Comparison of ENCODE assay signal across 8 cellular contexts in genomic region chr9:137619240-137620090, GRCh38. TPM values are rescaled to one million over a fixed set of nuclear protein-coding genes. Genes with fewer than 3 reads are reported as not detected.
DNase-seq lines count a peak whose midpoint lies in the region; ATAC-seq and TF ChIP-seq lines count a peak whose summit lies in the region.

No MANE protein-coding gene starts in this region.

- no peaks in the 10 kb centered on the region for H3K9me3 Mint-ChIP-seq in central memory CD8-positive, alpha-beta T cell

- H3K27ac ChIP-seq in SJSA1 = no peak overlapping the region; the same call in 1 of the 2 replicates
- peak overlapping the region; percentile 67 to 88 for H3K27ac ChIP-seq in left lung
- H3K27ac ChIP-seq in substantia nigra (ENCODE audit: low read depth, low read length, poor library complexity, severe bottlenecking) = peak overlapping the region; percentile 74

- H3K4me1 Mint-ChIP-seq in central memory CD8-positive, alpha-beta T cell = peaks cover 29% of the 10 kb centered on the region

- H3K4me1 ChIP-seq in SJSA1 (replicated peaks) (peaks cover 14% of the 10 kb centered on the region), left lung (peaks cover 22 to 54% of the 10 kb centered on the region in 2 donors)

- H3K36me3 Mint-ChIP-seq in central memory CD8-positive, alpha-beta T cell (ENCODE audit: insufficient read depth) = peaks cover 28% of the 10 kb centered on the region

- H3K27me3 ChIP-seq in SJSA1 (replicated peaks) (no peaks in the 10 kb centered on the region), left lung (no peaks in the 10 kb centered on the region)

- H3K27me3 Mint-ChIP-seq in central memory CD8-positive, alpha-beta T cell = no peaks in the 10 kb centered on the region

- intact Hi-C loops in left lung (cut with DNase I) = no loop called here

- TF ChIP-seq CTCF in GM12865 (IDR thresholded peaks at IDR 0.05; ENCODE audit: insufficient read depth, low read depth, low read length, missing control alignments) = no peak
- no peak for TF ChIP-seq CTCF in left lung (IDR thresholded peaks at IDR 0.05)

- H3K27ac Mint-ChIP-seq in central memory CD8-positive, alpha-beta T cell (ENCODE audit: low read depth) = peak overlapping the region; percentile 63

- H3K36me3 ChIP-seq in SJSA1 (peaks cover 35% of the 10 kb centered on the region), left lung (peaks cover 0 to 22% of the 10 kb centered on the region in 2 donors)

- in situ Hi-C loops in ACHN (cut with HindIII; ENCODE audit: low pct_ligation_motif_present, low pct_unique_long_range_greater_than_20kb, low sequenced_read_pairs) = no loop called here

- DNase-seq in ACHN (peak; percentile 55), GM12865 (ENCODE audit: low read depth) (peak; percentile 59), SJSA1 (ENCODE audit: low read depth in 1 of 2, low spot score in 2 of 2) (peak in 1 of 2 experiments; percentile 46), left lung (peak; percentile 42 to 86), substantia nigra (lab: John Stamatoyannopoulos, UW) (peak in 2 of 49 donors; percentile 8 to 62), foreskin melanocyte (no peak)
- DNase-seq in central memory CD8-positive, alpha-beta T cell (ENCODE audit: low spot score in 2 of 2) = no peak

- H3K4me3 Mint-ChIP-seq in central memory CD8-positive, alpha-beta T cell = peak overlapping the region; percentile 78

- H3K4me3 ChIP-seq in GM12865 (ENCODE audit: low read depth, low read length) (peak overlapping the region; percentile 83), SJSA1 (peak overlapping the region; percentile 80), left lung (peak overlapping the region; percentile 77 to 78)

- ATAC-seq in HG02973 (IDR thresholded peaks at IDR 0.05; ENCODE audit: unreplicated experiment) (peak; percentile 19), left lung (peak; percentile 5)
- no peak for ATAC-seq in central memory CD8-positive, alpha-beta T cell (replicated peaks; ENCODE audit: extremely low read depth, poor library complexity, severe bottlenecking)

- H3K9me3 ChIP-seq in SJSA1 (replicated peaks) = no peaks in the 10 kb centered on the region
- no peaks in the 10 kb centered on the region for H3K9me3 ChIP-seq in left lung

RNA-seq across cellular contexts. Expression of gene EHMT1, which starts 0.7 kb away (rescaled TPM):
- 12.9 and 32.0 TPM in 2 replicates for total RNA-seq in SJSA1 (2014; rRNA removed; shearing (Covaris generic))
- 10 to 100 TPM; 71.5 to 79.8 TPM for total RNA-seq in left lung

RNA-seq across cellular contexts. Expression of gene ARRDC1, which starts 14.0 kb away (rescaled TPM):
- total RNA-seq in SJSA1 (2014; rRNA removed; shearing (Covaris generic)) = 8.0 and 10.4 TPM in 2 replicates
- total RNA-seq in left lung = 10 to 100 TPM; 63.6 to 77.3 TPM

RNA-seq across cellular contexts. Expression of gene ZMYND19, which starts 29.2 kb away (rescaled TPM):
- total RNA-seq in SJSA1 (2014; rRNA removed; shearing (Covaris generic)) = 20.9 and 32.4 TPM in 2 replicates
- 10 to 100 TPM; 22.3 to 30.5 TPM for total RNA-seq in left lung

RNA-seq across cellular contexts. Expression of gene DPH7, which starts 40.7 kb away (rescaled TPM):
- total RNA-seq in SJSA1 (2014; rRNA removed; shearing (Covaris generic)) = 11.3 and 18.7 TPM in 2 replicates
- 10 to 100 TPM; 25.6 to 26.8 TPM for total RNA-seq in left lung

Comparison
In these comparisons a context has a peak if more than half of its experiments do, and no peak if none do; other contexts are left out.
1. DNase-seq: peak in ACHN (single experiment), GM12865 (single experiment) and left lung (2 of 2); none in central memory CD8-positive, alpha-beta T cell (0 of 2) and foreskin melanocyte (single experiment).
2. Peak in every context shown above with its lines, with median percentiles within 50 percentile points of each other: H3K4me3 ChIP-seq.